Comparison of ENCODE assay signal across 1 cellular context in genomic region chr1:18955442-18956188, GRCh38.
TF ChIP-seq lines count a peak whose summit lies in the region.

No MANE protein-coding gene starts in this region.

TF ChIP-seq in HEK293, 187 proteins besides CTCF, POLR2A, EP300 and RAD21 (continued from another document):
- TF ChIP-seq, protein P1, sequence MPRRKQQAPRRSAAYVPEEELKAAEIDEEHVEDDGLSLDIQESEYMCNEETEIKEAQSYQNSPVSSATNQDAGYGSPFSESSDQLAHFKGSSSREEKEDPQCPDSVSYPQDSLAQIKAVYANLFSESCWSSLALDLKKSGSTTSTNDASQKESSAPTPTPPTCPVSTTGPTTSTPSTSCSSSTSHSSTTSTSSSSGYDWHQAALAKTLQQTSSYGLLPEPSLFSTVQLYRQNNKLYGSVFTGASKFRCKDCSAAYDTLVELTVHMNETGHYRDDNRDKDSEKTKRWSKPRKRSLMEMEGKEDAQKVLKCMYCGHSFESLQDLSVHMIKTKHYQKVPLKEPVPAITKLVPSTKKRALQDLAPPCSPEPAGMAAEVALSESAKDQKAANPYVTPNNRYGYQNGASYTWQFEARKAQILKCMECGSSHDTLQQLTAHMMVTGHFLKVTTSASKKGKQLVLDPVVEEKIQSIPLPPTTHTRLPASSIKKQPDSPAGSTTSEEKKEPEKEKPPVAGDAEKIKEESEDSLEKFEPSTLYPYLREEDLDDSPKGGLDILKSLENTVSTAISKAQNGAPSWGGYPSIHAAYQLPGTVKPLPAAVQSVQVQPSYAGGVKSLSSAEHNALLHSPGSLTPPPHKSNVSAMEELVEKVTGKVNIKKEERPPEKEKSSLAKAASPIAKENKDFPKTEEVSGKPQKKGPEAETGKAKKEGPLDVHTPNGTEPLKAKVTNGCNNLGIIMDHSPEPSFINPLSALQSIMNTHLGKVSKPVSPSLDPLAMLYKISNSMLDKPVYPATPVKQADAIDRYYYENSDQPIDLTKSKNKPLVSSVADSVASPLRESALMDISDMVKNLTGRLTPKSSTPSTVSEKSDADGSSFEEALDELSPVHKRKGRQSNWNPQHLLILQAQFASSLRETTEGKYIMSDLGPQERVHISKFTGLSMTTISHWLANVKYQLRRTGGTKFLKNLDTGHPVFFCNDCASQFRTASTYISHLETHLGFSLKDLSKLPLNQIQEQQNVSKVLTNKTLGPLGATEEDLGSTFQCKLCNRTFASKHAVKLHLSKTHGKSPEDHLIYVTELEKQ (tag by site-specific recombination; IDR thresholded peaks at IDR 0.05; ENCODE audit: borderline replicate concordance), result no peak
- TF ChIP-seq ZNF223 (tag by site-specific recombination; IDR thresholded peaks at IDR 0.05) (no peak), ZNF629 (tag by site-specific recombination; IDR thresholded peaks at IDR 0.05) (peak; percentile 80), TCF7L2 (IDR thresholded peaks at IDR 0.05; ENCODE audit: borderline replicate concordance, low read depth, low read length) (no peak), ZBTB7A (tag by site-specific recombination; IDR thresholded peaks at IDR 0.05; ENCODE audit: low read depth) (0 out of 2 replicates have a peak, but pooled peaks have one; percentile 22), ZNF843 (tag by site-specific recombination; IDR thresholded peaks at IDR 0.05) (no peak), ZBTB44 (tag by site-specific recombination; IDR thresholded peaks at IDR 0.05) (no peak), ZNF76 (tag by site-specific recombination; IDR thresholded peaks at IDR 0.05; ENCODE audit: borderline replicate concordance, low read depth) (no peak), ZNF707 (tag by site-specific recombination; IDR thresholded peaks at IDR 0.05) (no peak), ZNF292 (tag by site-specific recombination; IDR thresholded peaks at IDR 0.05; ENCODE audit: borderline replicate concordance, low read depth) (no peak), ZNF404 (tag by site-specific recombination; IDR thresholded peaks at IDR 0.05) (no peak), INSM2 (tag by site-specific recombination; IDR thresholded peaks at IDR 0.05) (no peak), ZNF610 (tag by site-specific recombination; IDR thresholded peaks at IDR 0.05; ENCODE audit: borderline replicate concordance) (peak; percentile 51; the same call in 1 of the 2 replicates), ZBTB21 (tag by site-specific recombination; IDR thresholded peaks at IDR 0.05) (peak; percentile 4; the same call in 1 of the 2 replicates), ZNF621 (tag by site-specific recombination; IDR thresholded peaks at IDR 0.05) (no peak), ZNF274 (IDR thresholded peaks at IDR 0.05; ENCODE audit: low read length) (no peak), ZNF274 (tag by site-specific recombination; IDR thresholded peaks at IDR 0.05; ENCODE audit: borderline replicate concordance) (no peak), GLI2 (tag by site-specific recombination; IDR thresholded peaks at IDR 0.05; ENCODE audit: borderline replicate concordance, low read depth) (no peak), ZNF600 (tag by site-specific recombination; IDR thresholded peaks at IDR 0.05) (no peak; the same call in 1 of the 2 replicates), ZNF24 (tag by site-specific recombination; IDR thresholded peaks at IDR 0.05) (no peak), ZNF16 (tag by site-specific recombination; IDR thresholded peaks at IDR 0.05; ENCODE audit: low read depth) (no peak), ZNF624 (tag by site-specific recombination; IDR thresholded peaks at IDR 0.05) (no peak), ZNF202 (tag by site-specific recombination; IDR thresholded peaks at IDR 0.05; ENCODE audit: borderline replicate concordance) (no peak), ZNF560 (tag by site-specific recombination; IDR thresholded peaks at IDR 0.05; ENCODE audit: borderline replicate concordance) (no peak), ZNF341 (tag by site-specific recombination; IDR thresholded peaks at IDR 0.05; ENCODE audit: low read depth) (no peak), KLF1 (tag by site-specific recombination; IDR thresholded peaks at IDR 0.05) (0 out of 2 replicates have a peak, but pooled peaks have one; percentile 18), ZNF645 (tag by site-specific recombination; IDR thresholded peaks at IDR 0.05) (no peak), ZNF580 (tag by site-specific recombination; IDR thresholded peaks at IDR 0.05) (no peak), ZNF48 (tag by site-specific recombination; IDR thresholded peaks at IDR 0.05) (no peak), ZNF664 (tag by site-specific recombination; IDR thresholded peaks at IDR 0.05) (0 out of 2 replicates have a peak, but pooled peaks have one; percentile 3), ZBTB20 (tag by site-specific recombination; IDR thresholded peaks at IDR 0.05) (peak; percentile 94)
- TF ChIP-seq, protein P2, sequence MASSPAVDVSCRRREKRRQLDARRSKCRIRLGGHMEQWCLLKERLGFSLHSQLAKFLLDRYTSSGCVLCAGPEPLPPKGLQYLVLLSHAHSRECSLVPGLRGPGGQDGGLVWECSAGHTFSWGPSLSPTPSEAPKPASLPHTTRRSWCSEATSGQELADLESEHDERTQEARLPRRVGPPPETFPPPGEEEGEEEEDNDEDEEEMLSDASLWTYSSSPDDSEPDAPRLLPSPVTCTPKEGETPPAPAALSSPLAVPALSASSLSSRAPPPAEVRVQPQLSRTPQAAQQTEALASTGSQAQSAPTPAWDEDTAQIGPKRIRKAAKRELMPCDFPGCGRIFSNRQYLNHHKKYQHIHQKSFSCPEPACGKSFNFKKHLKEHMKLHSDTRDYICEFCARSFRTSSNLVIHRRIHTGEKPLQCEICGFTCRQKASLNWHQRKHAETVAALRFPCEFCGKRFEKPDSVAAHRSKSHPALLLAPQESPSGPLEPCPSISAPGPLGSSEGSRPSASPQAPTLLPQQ (tag by site-specific recombination; IDR thresholded peaks at IDR 0.05), result no peak
- TF ChIP-seq, protein P3, sequence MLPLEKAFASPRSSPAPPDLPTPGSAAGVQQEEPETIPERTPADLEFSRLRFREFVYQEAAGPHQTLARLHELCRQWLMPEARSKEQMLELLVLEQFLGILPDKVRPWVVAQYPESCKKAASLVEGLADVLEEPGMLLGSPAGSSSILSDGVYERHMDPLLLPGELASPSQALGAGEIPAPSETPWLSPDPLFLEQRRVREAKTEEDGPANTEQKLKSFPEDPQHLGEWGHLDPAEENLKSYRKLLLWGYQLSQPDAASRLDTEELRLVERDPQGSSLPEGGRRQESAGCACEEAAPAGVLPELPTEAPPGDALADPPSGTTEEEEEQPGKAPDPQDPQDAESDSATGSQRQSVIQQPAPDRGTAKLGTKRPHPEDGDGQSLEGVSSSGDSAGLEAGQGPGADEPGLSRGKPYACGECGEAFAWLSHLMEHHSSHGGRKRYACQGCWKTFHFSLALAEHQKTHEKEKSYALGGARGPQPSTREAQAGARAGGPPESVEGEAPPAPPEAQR (tag by site-specific recombination; IDR thresholded peaks at IDR 0.05), result no peak
- TF ChIP-seq, protein P4, sequence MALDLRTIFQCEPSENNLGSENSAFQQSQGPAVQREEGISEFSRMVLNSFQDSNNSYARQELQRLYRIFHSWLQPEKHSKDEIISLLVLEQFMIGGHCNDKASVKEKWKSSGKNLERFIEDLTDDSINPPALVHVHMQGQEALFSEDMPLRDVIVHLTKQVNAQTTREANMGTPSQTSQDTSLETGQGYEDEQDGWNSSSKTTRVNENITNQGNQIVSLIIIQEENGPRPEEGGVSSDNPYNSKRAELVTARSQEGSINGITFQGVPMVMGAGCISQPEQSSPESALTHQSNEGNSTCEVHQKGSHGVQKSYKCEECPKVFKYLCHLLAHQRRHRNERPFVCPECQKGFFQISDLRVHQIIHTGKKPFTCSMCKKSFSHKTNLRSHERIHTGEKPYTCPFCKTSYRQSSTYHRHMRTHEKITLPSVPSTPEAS (tag by site-specific recombination; IDR thresholded peaks at IDR 0.05), result no peak
